ENCODE assay signal across 34 cellular contexts in genomic region chr15:33207646-33208045, GRCh38.
"Had no signal": no experiment of that assay in that cellular context is flagged by ENCODE, and none has a peak within 500 bp of the region (broad histone marks: within the 10 kb centered on the region; RNA-seq: fewer than 3 reads in every experiment).

No MANE protein-coding gene starts in this region.

- H3K27me3 ChIP-seq: MG63 had no signal

- H3K9ac ChIP-seq: KMS-11 had no signal

- H3K36me3 ChIP-seq: MG63 had no signal

- H3K9me3 ChIP-seq: MG63 had no signal

- H3K27ac ChIP-seq: KMS-11 had no signal

- H3K4me3 ChIP-seq: MG63 had no signal

- DNase-seq: Karpas-422, Kasumi-1, MG63, MM.1S, MV-4-11, NCI-H1048, NCI-H1092, NCI-H1092 treated with DMSO at 0.1 percent for 48 hours, NCI-H1105, NCI-H1105 treated with DMSO at 0.1 percent for 48 hours, NCI-H1417, NCI-H1417 treated with DMSO at 0.1 percent for 48 hours, NCI-H1436, NCI-H1436 treated with DMSO at 0.1 percent for 48 hours, NCI-H146, NCI-H1694, NCI-H1694 treated with DMSO at 0.1 percent for 48 hours, NCI-H187, NCI-H187 treated with DMSO at 0.1 percent for 48 hours, NCI-H1930, NCI-H2029, NCI-H2029 treated with DMSO at 0.1 percent for 48 hours, NCI-H2081, NCI-H2081 treated with DMSO at 0.1 percent for 48 hours, NCI-H2107, NCI-H2171, NCI-H2171 treated with DMSO at 0.1 percent for 48 hours, NCI-H2227 treated with DMSO at 0.1 percent for 48 hours, NCI-H226, NCI-H345, NCI-H446, NCI-H446 treated with DMSO at 0.1 percent for 48 hours, NCI-H510A had no signal

- H3K4me2 ChIP-seq: KMS-11 had no signal
